In genomic region chr7:75628055-75628454, GRCh38 we compare ENCODE assay signal across 1 cellular context.
TF ChIP-seq lines count a peak whose summit lies in the region.

No MANE protein-coding gene starts in this region.

TF ChIP-seq in K562, 482 proteins besides CTCF, POLR2A, EP300 and RAD21 (continued from another document and continues in another):
- no peak for TF ChIP-seq MBD1 (CRISPR knock-in tag; IDR thresholded peaks at IDR 0.05)
- no peak for TF ChIP-seq ILK (tag; IDR thresholded peaks at IDR 0.05; ENCODE audit: borderline replicate concordance, low read depth)
- no peak for TF ChIP-seq LEF1 (IDR thresholded peaks at IDR 0.05)
- 0 out of 2 replicates have a peak, but pooled peaks have one; percentile 22 for TF ChIP-seq CHAMP1 (IDR thresholded peaks at IDR 0.05)
- no peak for TF ChIP-seq IRF9 (tag; IDR thresholded peaks at IDR 0.05)
- peak; percentile 88 for TF ChIP-seq BCOR (IDR thresholded peaks at IDR 0.05)
- TF ChIP-seq ELK1 (CRISPR knock-in tag; IDR thresholded peaks at IDR 0.05): no peak
- TF ChIP-seq HINFP (tag; conservative IDR thresholded peaks at IDR 0.05; ENCODE audit: low read depth): no peak
- no peak for TF ChIP-seq MITF (IDR thresholded peaks at IDR 0.05)
- TF ChIP-seq RREB1 (CRISPR knock-in tag; IDR thresholded peaks at IDR 0.05): no peak
- no peak for TF ChIP-seq ZNF695 (CRISPR knock-in tag; IDR thresholded peaks at IDR 0.05)
- TF ChIP-seq FIP1L1 (IDR thresholded peaks at IDR 0.05; ENCODE audit: low read depth, low read length, poor library complexity, severe bottlenecking): no peak
- 0 out of 2 replicates have a peak, but pooled peaks have one; percentile 52 for TF ChIP-seq CBX5 (IDR thresholded peaks at IDR 0.05; ENCODE audit: borderline replicate concordance, low read depth)
- 0 out of 2 replicates have a peak, but pooled peaks have one; percentile 11 for TF ChIP-seq JUN (IDR thresholded peaks at IDR 0.05; ENCODE audit: borderline replicate concordance, low read depth, low read length)
- TF ChIP-seq JUN (CRISPR knock-in tag; IDR thresholded peaks at IDR 0.05; ENCODE audit: borderline replicate concordance): no peak
- TF ChIP-seq SREBF2 (CRISPR knock-in tag; IDR thresholded peaks at IDR 0.05): no peak
- TF ChIP-seq KAT2B (IDR thresholded peaks at IDR 0.05; ENCODE audit: low read depth, low read length): no peak
- TF ChIP-seq EGR1 (conservative IDR thresholded peaks at IDR 0.05): no peak
- TF ChIP-seq CXXC5 (CRISPR knock-in tag; IDR thresholded peaks at IDR 0.05): no peak
- TF ChIP-seq ZNF24 (IDR thresholded peaks at IDR 0.05): peak; percentile 93
- 0 out of 2 replicates have a peak, but pooled peaks have one; percentile 28 for TF ChIP-seq MTA3 (IDR thresholded peaks at IDR 0.05; ENCODE audit: borderline replicate concordance)
- no peak for TF ChIP-seq TAF1 (IDR thresholded peaks at IDR 0.05; ENCODE audit: control insufficient read depth, extremely low read depth, insufficient read depth, low read length, severe bottlenecking)
- TF ChIP-seq ZBTB33 (CRISPR knock-in tag; IDR thresholded peaks at IDR 0.05): no peak
- TF ChIP-seq ELF1 (tag; IDR thresholded peaks at IDR 0.05): peak; percentile 34; the same call in 1 of the 2 replicates
- peak; percentile 91 for TF ChIP-seq ATF3 (IDR thresholded peaks at IDR 0.05)
- TF ChIP-seq ATF3 (CRISPR knock-in tag; conservative IDR thresholded peaks at IDR 0.05): no peak; the same call in 1 of the 2 replicates
- TF ChIP-seq E2F5 (CRISPR knock-in tag; IDR thresholded peaks at IDR 0.05): no peak
- no peak for TF ChIP-seq XRCC3 (IDR thresholded peaks at IDR 0.05)
- no peak for TF ChIP-seq STAT6 (CRISPR knock-in tag; IDR thresholded peaks at IDR 0.05)
- TF ChIP-seq ZSCAN29 (IDR thresholded peaks at IDR 0.05): no peak
